In the genomic region with DNA sequence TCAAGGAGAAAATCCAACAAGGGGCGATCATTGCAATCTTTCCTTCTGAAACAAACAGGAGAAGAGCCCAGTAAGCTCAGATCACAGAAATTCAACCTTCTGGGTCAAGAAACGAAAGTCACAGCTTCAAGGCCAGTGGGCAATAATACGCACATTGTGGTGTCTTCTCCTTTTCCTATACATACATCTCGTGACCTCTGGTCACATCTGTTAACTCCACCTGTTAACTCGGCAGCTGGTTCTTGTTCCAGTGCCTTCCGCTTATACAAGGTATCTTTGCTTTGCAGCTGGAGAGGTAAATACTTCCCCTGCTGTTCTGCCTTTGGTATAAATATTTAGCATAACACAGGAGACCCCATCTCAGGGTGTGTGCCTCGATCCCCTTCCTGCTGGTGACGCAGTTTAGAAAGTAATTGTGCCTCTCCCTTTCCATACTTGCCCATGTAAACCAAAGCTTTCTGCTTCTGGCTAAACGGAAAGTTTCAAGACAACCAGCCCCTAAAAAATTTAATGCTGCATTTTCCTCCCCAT, we compare ENCODE assay signal across 19 cellular contexts.
"Had no signal": no experiment of that assay in that cellular context is flagged by ENCODE, and none has a peak within 500 bp of the region (broad histone marks: within the 10 kb centered on the region; RNA-seq: fewer than 3 reads in every experiment).

No MANE protein-coding gene starts in this region.

- H3K27me3 ChIP-seq: heart left ventricle, ovary, suprapubic skin, thyroid gland had no signal

- H3K27ac Mint-ChIP-seq: endodermal cell; naive thymus-derived CD4-positive, alpha-beta T cell; stimulated activated effector memory CD8-positive, alpha-beta T cell treated with anti-CD3 and anti-CD28 coated beads, Interleukin-12 subunit alpha, Interleukin-12 subunit beta, amount 100 ng/mL, for 72 hours; type B pancreatic cell had no signal

- DNase-seq: effector CD4-positive, alpha-beta T cell; endodermal cell; heart left ventricle; hippocampal formation; kidney glomerular epithelial cell; mammary epithelial cell; naive thymus-derived CD4-positive, alpha-beta T cell; ovary; right cardiac atrium; small intestine; stimulated activated CD4-positive, alpha-beta T cell treated with anti-CD3 and anti-CD28 coated beads, Interleukin-12 subunit alpha, Interleukin-12 subunit beta, amount 100 ng/mL, for 4 hours; stimulated activated CD4-positive, alpha-beta T cell treated with anti-CD3 and anti-CD28 coated beads, Interleukin-2, amount 100 ng/mL, for 48 hours; stimulated activated naive CD8-positive, alpha-beta T cell treated with anti-CD3 and anti-CD28 coated beads, Interleukin-15, Interleukin-2, amounts not matched to agents 100 U/mL and 50 U/mL, for 24 hours; thyroid gland had no signal

- H3K4me1 Mint-ChIP-seq: endodermal cell; naive thymus-derived CD4-positive, alpha-beta T cell; stimulated activated effector memory CD8-positive, alpha-beta T cell treated with anti-CD3 and anti-CD28 coated beads, Interleukin-12 subunit alpha, Interleukin-12 subunit beta, amount 100 ng/mL, for 72 hours had no signal

- H3K27me3 Mint-ChIP-seq: type B pancreatic cell had no signal

- H3K4me1 ChIP-seq: heart left ventricle, suprapubic skin had no signal

- H3K27ac ChIP-seq: coronary artery, heart left ventricle, ovary, suprapubic skin, thyroid gland had no signal

- ATAC-seq: heart left ventricle; left lobe of liver; naive thymus-derived CD4-positive, alpha-beta T cell; right cardiac atrium; stimulated activated effector memory CD8-positive, alpha-beta T cell treated with anti-CD3 and anti-CD28 coated beads, Interleukin-12 subunit alpha, Interleukin-12 subunit beta, amount 100 ng/mL, for 72 hours; stimulated activated naive CD8-positive, alpha-beta T cell treated with anti-CD3 and anti-CD28 coated beads, Interleukin-15, Interleukin-2, amounts not matched to agents 100 U/mL and 50 U/mL, for 24 hours had no signal

- H3K4me3 ChIP-seq: coronary artery, heart left ventricle, ovary, suprapubic skin, thyroid gland had no signal

- H3K36me3 ChIP-seq: ovary had no signal

- H3K9me3 ChIP-seq: ovary, thyroid gland had no signal

- H3K36me3 Mint-ChIP-seq: stimulated activated effector memory CD8-positive, alpha-beta T cell treated with anti-CD3 and anti-CD28 coated beads, Interleukin-12 subunit alpha, Interleukin-12 subunit beta, amount 100 ng/mL, for 72 hours had no signal

- H3K4me3 Mint-ChIP-seq: endodermal cell; naive thymus-derived CD4-positive, alpha-beta T cell; stimulated activated effector memory CD8-positive, alpha-beta T cell treated with anti-CD3 and anti-CD28 coated beads, Interleukin-12 subunit alpha, Interleukin-12 subunit beta, amount 100 ng/mL, for 72 hours; type B pancreatic cell had no signal
